ENCODE assay signal across 1 cellular context in the genomic region with DNA sequence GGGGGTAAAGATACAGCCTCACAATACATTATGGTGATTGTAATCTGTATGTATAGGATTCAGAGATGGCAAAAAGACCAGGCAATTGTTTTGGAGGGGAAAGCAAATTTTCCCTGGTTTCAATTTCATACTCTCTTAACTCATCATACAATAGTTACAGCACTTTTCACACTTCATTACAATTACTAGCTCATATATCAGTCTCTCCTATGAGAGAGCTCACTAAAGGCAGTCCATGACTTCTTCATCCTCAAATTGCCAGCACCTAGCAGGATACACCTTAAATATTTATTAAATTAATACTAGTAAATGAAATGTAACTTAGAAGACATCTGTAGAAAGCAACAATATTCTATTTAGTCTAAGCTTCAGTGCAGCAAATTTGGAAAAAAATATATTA.
TF ChIP-seq lines count a peak whose summit lies in the region.

No MANE protein-coding gene starts in this region.

TF ChIP-seq in IMR-90, 13 proteins besides CTCF, POLR2A, EP300 and RAD21:
- no peak for TF ChIP-seq NFE2L2 (IDR thresholded peaks at IDR 0.05; ENCODE audit: low read depth, low read length)
